Comparison of ENCODE assay signal across 15 cellular contexts in genomic region chr10:16765532-16766365, GRCh38. TPM values are rescaled to one million over a fixed set of nuclear protein-coding genes. Genes with fewer than 3 reads are reported as not detected.
DNase-seq lines count a peak whose midpoint lies in the region; ATAC-seq and TF ChIP-seq lines count a peak whose summit lies in the region.
"Had no signal": no experiment of that assay in that cellular context is flagged by ENCODE, and none has a peak within 500 bp of the region (broad histone marks: within the 10 kb centered on the region; RNA-seq: fewer than 3 reads in every experiment).

No MANE protein-coding gene starts in this region.

- H3K4me3 ChIP-seq in naive thymus-derived CD4-positive, alpha-beta T cell (ENCODE audit: low read length): no peak overlapping the region
- H3K4me3 ChIP-seq in left lung (no peak overlapping the region), body of pancreas (no peak overlapping the region)
- H3K4me3 ChIP-seq: cardiac muscle cell had no signal

- H3K4me1 Mint-ChIP-seq in naive thymus-derived CD4-positive, alpha-beta T cell: peaks cover 3 to 21% (median 9%) of the 10 kb centered on the region in 7 donors

- H3K4me3 Mint-ChIP-seq in naive thymus-derived CD4-positive, alpha-beta T cell: no peak overlapping the region
- H3K4me3 Mint-ChIP-seq: activated T-helper 1 cell treated with anti-CD3 and anti-CD28 coated beads, Interleukin-12 subunit alpha, Interleukin-12 subunit beta, Interleukin-2, Interleukin-4 antibody, amounts not matched to agents 30 ng/mL and 10 ng/mL and 1 ng/mL, durations not matched to agents 14 hours and 24 hours and 36 hours; nephron progenitor cell had no signal

- H3K27ac Mint-ChIP-seq in naive thymus-derived CD4-positive, alpha-beta T cell: no peak overlapping the region
- H3K27ac Mint-ChIP-seq: activated T-helper 1 cell treated with anti-CD3 and anti-CD28 coated beads, Interleukin-12 subunit alpha, Interleukin-12 subunit beta, Interleukin-2, Interleukin-4 antibody, amounts not matched to agents 30 ng/mL and 10 ng/mL and 1 ng/mL, durations not matched to agents 14 hours and 24 hours and 36 hours; nephron progenitor cell had no signal

- intact Hi-C loops in naive thymus-derived CD4-positive, alpha-beta T cell (cut with micrococcal nuclease): no loop called here
- intact Hi-C loops in left lung (cut with DNase I) (no loop called here), body of pancreas (cut with DNase I) (no loop called here)

- H3K27ac ChIP-seq in naive thymus-derived CD4-positive, alpha-beta T cell (ENCODE audit: low read depth, low read length): no peak overlapping the region
- no peak overlapping the region for H3K27ac ChIP-seq in left lung
- no peak overlapping the region for H3K27ac ChIP-seq in body of pancreas
- H3K27ac ChIP-seq: cardiac muscle cell had no signal

- POLR2A ChIA-PET in naive thymus-derived CD4-positive, alpha-beta T cell (lab: Charles Lee): no interaction called here

- peaks cover 0 to 13% (median 0%) of the 10 kb centered on the region in 3 experiments for H3K36me3 ChIP-seq in naive thymus-derived CD4-positive, alpha-beta T cell (ENCODE audit: control insufficient read depth in 2 of 3, insufficient read depth in 3 of 3, low read length in 3 of 3)
- H3K36me3 ChIP-seq in left lung: peaks cover 0 to 21% of the 10 kb centered on the region in 2 donors
- H3K36me3 ChIP-seq in body of pancreas (replicated peaks in 1 of 2; ENCODE audit: insufficient read depth in 1 of 2, low read depth in 2 of 2): no peaks in the 10 kb centered on the region
- H3K36me3 ChIP-seq: cardiac muscle cell had no signal

- DNase-seq in NCI-H82 (lab: John Stamatoyannopoulos, UW) (peak; percentile 19), NCI-H82 treated with DMSO at 0.1 percent for 48 hours (lab: John Stamatoyannopoulos, UW; ENCODE audit: unreplicated experiment) (no peak), NCI-H2196 treated with DMSO at 0.1 percent for 48 hours (lab: John Stamatoyannopoulos, UW; ENCODE audit: unreplicated experiment) (no peak), left lung (no peak), body of pancreas (no peak)
- no peak for DNase-seq in naive thymus-derived CD4-positive, alpha-beta T cell
- DNase-seq: 8988T, DMS153, NCI-H446, nephron progenitor cell had no signal

- H3K4me1 ChIP-seq in naive thymus-derived CD4-positive, alpha-beta T cell (ENCODE audit: control insufficient read depth in 2 of 2, insufficient read depth in 2 of 2, low read length in 2 of 2): no peaks in the 10 kb centered on the region
- H3K4me1 ChIP-seq in left lung (no peaks in the 10 kb centered on the region), body of pancreas (no peaks in the 10 kb centered on the region)

- no peaks in the 10 kb centered on the region for H3K9me3 Mint-ChIP-seq in naive thymus-derived CD4-positive, alpha-beta T cell
- H3K9me3 Mint-ChIP-seq: activated T-helper 1 cell treated with anti-CD3 and anti-CD28 coated beads, Interleukin-12 subunit alpha, Interleukin-12 subunit beta, Interleukin-2, Interleukin-4 antibody, amounts not matched to agents 30 ng/mL and 10 ng/mL and 1 ng/mL, durations not matched to agents 14 hours and 24 hours and 36 hours; nephron progenitor cell had no signal

- no peaks in the 10 kb centered on the region for H3K27me3 ChIP-seq in naive thymus-derived CD4-positive, alpha-beta T cell (ENCODE audit: control insufficient read depth in 2 of 2, insufficient read depth in 2 of 2, low read length in 2 of 2)
- H3K27me3 ChIP-seq in left lung: no peaks in the 10 kb centered on the region
- no peaks in the 10 kb centered on the region for H3K27me3 ChIP-seq in body of pancreas
- H3K27me3 ChIP-seq: cardiac muscle cell had no signal

- CTCF ChIA-PET in naive thymus-derived CD4-positive, alpha-beta T cell (lab: Charles Lee): interaction anchor here (0.9 kb wide), 2 partner anchors 9 to 12 kb away, joined by 3 to 5 read pairs; no protein-coding TSS in a partner anchor

- no peak for TF ChIP-seq POLR2A in body of pancreas (IDR thresholded peaks at IDR 0.05)

- TF ChIP-seq CTCF in left lung (IDR thresholded peaks at IDR 0.05): no peak
- TF ChIP-seq CTCF in body of pancreas (IDR thresholded peaks at IDR 0.05): no peak

- WGBS in body of pancreas, 2 donors: 55 to 61% methylated on average over 12 of the region's 12 CpGs

- H3K36me3 Mint-ChIP-seq in naive thymus-derived CD4-positive, alpha-beta T cell: peaks cover 3 to 47% (median 17%) of the 10 kb centered on the region in 5 donors

- ATAC-seq in HG02759 (IDR thresholded peaks at IDR 0.05; ENCODE audit: unreplicated experiment) (peak; percentile 66), HG03469 (IDR thresholded peaks at IDR 0.05; ENCODE audit: unreplicated experiment) (peak; percentile 48), left lung (no peak), body of pancreas (no peak)
- ATAC-seq in naive thymus-derived CD4-positive, alpha-beta T cell: no peak
- ATAC-seq: Right ventricle myocardium inferior had no signal

- no peaks in the 10 kb centered on the region for H3K27me3 Mint-ChIP-seq in naive thymus-derived CD4-positive, alpha-beta T cell

- no peaks in the 10 kb centered on the region for H3K9me3 ChIP-seq in naive thymus-derived CD4-positive, alpha-beta T cell (ENCODE audit: control insufficient read depth in 2 of 3, low read length in 3 of 3)
- H3K9me3 ChIP-seq in left lung (no peaks in the 10 kb centered on the region), body of pancreas (no peaks in the 10 kb centered on the region)

RNA-seq across cellular contexts. Expression of gene RSU1, which starts 51.5 kb away (rescaled TPM):
- 10 to 100 TPM; 36.1 to 86.7 (median 48.7) TPM for total RNA-seq in naive thymus-derived CD4-positive, alpha-beta T cell
- 100 to 1,000 TPM; 102 to 108 TPM for polyA plus RNA-seq in naive thymus-derived CD4-positive, alpha-beta T cell
- total RNA-seq in left lung: 10 to 100 TPM; 73.7 to 100.0 TPM
- 10 to 100 TPM; 21.4 to 28.3 TPM for total RNA-seq in body of pancreas

Comparison
In these comparisons a context has a peak if more than half of its experiments do, and no peak if none do; other contexts are left out.
1. ATAC-seq: peak in HG02759 (single experiment) and HG03469 (single experiment); none in naive thymus-derived CD4-positive, alpha-beta T cell (single experiment), left lung (single experiment) and body of pancreas (single experiment).